8 cellular contexts compared by ENCODE assay signal in genomic region chr11:124717786-124718634, GRCh38. TPM values are rescaled to one million over a fixed set of nuclear protein-coding genes. Genes with fewer than 3 reads are reported as not detected.
DNase-seq lines count a peak whose midpoint lies in the region; ATAC-seq and TF ChIP-seq lines count a peak whose summit lies in the region.

No MANE protein-coding gene starts in this region.

- no peak overlapping the region for H3K27ac Mint-ChIP-seq in activated CD8-positive, alpha-beta T cell treated with anti-CD3 and anti-CD28 coated beads, Interleukin-2, amount 10 ng/mL, durations not matched to agents 7 days and 5 days
- H3K27ac Mint-ChIP-seq in osteocyte (ENCODE audit: unreplicated experiment): no peak overlapping the region

- peaks cover 72% of the 10 kb centered on the region for H3K27me3 Mint-ChIP-seq in activated CD8-positive, alpha-beta T cell treated with anti-CD3 and anti-CD28 coated beads, Interleukin-2, amount 10 ng/mL, durations not matched to agents 7 days and 5 days (ENCODE audit: low read depth)
- peaks cover 76% of the 10 kb centered on the region for H3K27me3 Mint-ChIP-seq in osteocyte (ENCODE audit: unreplicated experiment)

- peak overlapping the region; percentile 12 for H3K4me3 Mint-ChIP-seq in activated CD8-positive, alpha-beta T cell treated with anti-CD3 and anti-CD28 coated beads, Interleukin-2, amount 10 ng/mL, durations not matched to agents 7 days and 5 days
- H3K4me3 Mint-ChIP-seq in osteocyte (ENCODE audit: unreplicated experiment): peak overlapping the region; percentile 78

- no peaks in the 10 kb centered on the region for H3K9me3 Mint-ChIP-seq in activated CD8-positive, alpha-beta T cell treated with anti-CD3 and anti-CD28 coated beads, Interleukin-2, amount 10 ng/mL, durations not matched to agents 7 days and 5 days (ENCODE audit: insufficient read depth)
- H3K9me3 Mint-ChIP-seq in osteocyte (ENCODE audit: unreplicated experiment): no peaks in the 10 kb centered on the region

- CTCF ChIA-PET in activated CD8-positive, alpha-beta T cell treated with anti-CD3 and anti-CD28 coated beads, Interleukin-2, amount 10 ng/mL, durations not matched to agents 7 days and 5 days (lab: Charles Lee): interaction anchor here (0.8 to 1.5 kb wide), 4 partner anchors 29 to 646 kb away, joined by 3 to 4 read pairs (median 4); no protein-coding TSS in a partner anchor

- TF ChIP-seq CTCF in foreskin keratinocyte (conservative IDR thresholded peaks at IDR 0.05) (no peak), osteocyte (IDR thresholded peaks at IDR 0.05) (no peak)

- H3K4me1 Mint-ChIP-seq in activated CD8-positive, alpha-beta T cell treated with anti-CD3 and anti-CD28 coated beads, Interleukin-2, amount 10 ng/mL, durations not matched to agents 7 days and 5 days (ENCODE audit: low read depth): peaks cover 19% of the 10 kb centered on the region
- H3K4me1 Mint-ChIP-seq in osteocyte (ENCODE audit: unreplicated experiment): peaks cover 10% of the 10 kb centered on the region

- POLR2A ChIA-PET in activated CD8-positive, alpha-beta T cell treated with anti-CD3 and anti-CD28 coated beads, Interleukin-2, amount 10 ng/mL, durations not matched to agents 7 days and 5 days (lab: Charles Lee): no interaction called here

- peaks cover 17% of the 10 kb centered on the region for H3K4me1 ChIP-seq in foreskin keratinocyte

- no peaks in the 10 kb centered on the region for H3K36me3 Mint-ChIP-seq in activated CD8-positive, alpha-beta T cell treated with anti-CD3 and anti-CD28 coated beads, Interleukin-2, amount 10 ng/mL, durations not matched to agents 7 days and 5 days (ENCODE audit: low read depth)
- no peaks in the 10 kb centered on the region for H3K36me3 Mint-ChIP-seq in osteocyte (ENCODE audit: unreplicated experiment)

- peaks cover 22% of the 10 kb centered on the region for H3K27me3 ChIP-seq in foreskin keratinocyte

- peak; percentile 55 for ATAC-seq in HG03354 (IDR thresholded peaks at IDR 0.05; ENCODE audit: poor library complexity, severe bottlenecking, unreplicated experiment)
- ATAC-seq in activated CD8-positive, alpha-beta T cell treated with anti-CD3 and anti-CD28 coated beads, Interleukin-2, amount 10 ng/mL, durations not matched to agents 7 days and 5 days: peak; percentile 64
- ATAC-seq in foreskin keratinocyte: peak; percentile 66
- ATAC-seq in GM21447 (IDR thresholded peaks at IDR 0.05; ENCODE audit: unreplicated experiment): no peak

- H3K27ac ChIP-seq in foreskin keratinocyte: no peak overlapping the region

- peak; percentile 54 for DNase-seq in GF-D8 (lab: John Stamatoyannopoulos, UW)
- no peak for DNase-seq in activated CD8-positive, alpha-beta T cell treated with anti-CD3 and anti-CD28 coated beads, Interleukin-2, amount 10 ng/mL, durations not matched to agents 7 days and 5 days
- peak in 1 of 2 donors; percentile 7 for DNase-seq in foreskin keratinocyte
- no peak for DNase-seq in osteocyte (ENCODE audit: extremely low spot score, unreplicated experiment)
- no peak for DNase-seq in 8988T
- no peak for DNase-seq in RPMI8226

RNA-seq across cellular contexts. Expression of gene NRGN, which starts 21.7 kb away (rescaled TPM):
- total RNA-seq in activated CD8-positive, alpha-beta T cell treated with anti-CD3 and anti-CD28 coated beads, Interleukin-2, amount 10 ng/mL, durations not matched to agents 7 days and 5 days: 1 to 10 TPM; 5.7 to 6.1 TPM
- total RNA-seq in foreskin keratinocyte (4.2 and 4.4 TPM in 2 replicates), osteocyte (0.97 and 1.0 TPM in 2 replicates)
- 10.6 and 11.1 TPM in 2 replicates for polyA plus RNA-seq in foreskin keratinocyte

RNA-seq across cellular contexts. Expression of gene VSIG2, which starts 34.0 kb away (rescaled TPM):
- total RNA-seq in activated CD8-positive, alpha-beta T cell treated with anti-CD3 and anti-CD28 coated beads, Interleukin-2, amount 10 ng/mL, durations not matched to agents 7 days and 5 days: not detected
- total RNA-seq in foreskin keratinocyte (not detected in 2 replicates), osteocyte (0.30 TPM in 1 of 2 replicates, not detected in the other)
- not detected in 2 replicates for polyA plus RNA-seq in foreskin keratinocyte

RNA-seq across cellular contexts. Expression of gene ESAM, which starts 44.1 kb away (rescaled TPM):
- total RNA-seq in activated CD8-positive, alpha-beta T cell treated with anti-CD3 and anti-CD28 coated beads, Interleukin-2, amount 10 ng/mL, durations not matched to agents 7 days and 5 days: under 1 TPM; 0.50 to 0.55 TPM
- total RNA-seq in foreskin keratinocyte: not detected in 2 replicates
- not detected in 2 replicates for polyA plus RNA-seq in foreskin keratinocyte
- 0.71 and 1.7 TPM in 2 replicates for total RNA-seq in osteocyte

RNA-seq across cellular contexts. Expression of gene SPA17, which starts 44.3 kb away (rescaled TPM):
- total RNA-seq in activated CD8-positive, alpha-beta T cell treated with anti-CD3 and anti-CD28 coated beads, Interleukin-2, amount 10 ng/mL, durations not matched to agents 7 days and 5 days: 1 to 10 TPM; 2.6 TPM
- total RNA-seq in foreskin keratinocyte (20.9 and 22.3 TPM in 2 replicates), osteocyte (3.7 and 4.7 TPM in 2 replicates)
- 24.0 and 26.0 TPM in 2 replicates for polyA plus RNA-seq in foreskin keratinocyte

RNA-seq across cellular contexts. Expression of gene SIAE, which starts 44.5 kb away (rescaled TPM):
- total RNA-seq in activated CD8-positive, alpha-beta T cell treated with anti-CD3 and anti-CD28 coated beads, Interleukin-2, amount 10 ng/mL, durations not matched to agents 7 days and 5 days: 1 to 10 TPM; 4.8 to 5.7 TPM
- 7.9 TPM in 2 replicates for total RNA-seq in foreskin keratinocyte
- 5.2 and 6.4 TPM in 2 replicates for polyA plus RNA-seq in foreskin keratinocyte
- total RNA-seq in osteocyte: 13.8 and 18.5 TPM in 2 replicates
